ENCODE assay signal across 11 cellular contexts in the genomic region with DNA sequence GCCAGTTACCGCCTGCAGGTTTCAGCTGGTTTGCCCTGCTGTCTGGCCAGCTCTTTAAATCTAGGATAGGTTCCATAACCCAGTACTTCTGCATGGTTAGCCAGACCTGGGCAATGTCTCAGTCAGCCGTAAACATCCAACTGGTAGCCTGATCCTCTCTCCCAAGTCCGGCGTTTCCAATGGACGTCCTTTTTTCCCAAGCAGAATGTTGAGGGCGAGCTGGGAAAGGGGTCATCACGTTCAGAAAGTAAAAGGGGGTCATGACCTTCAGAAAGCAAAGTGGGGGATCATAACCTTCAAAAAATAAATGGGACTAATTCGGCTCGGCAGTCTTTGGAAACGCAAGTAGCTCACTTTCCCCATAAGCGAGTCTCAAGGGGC. TPM values are rescaled to one million over a fixed set of nuclear protein-coding genes. Genes with fewer than 3 reads are reported as not detected.
DNase-seq lines count a peak whose midpoint lies in the region; ATAC-seq and TF ChIP-seq lines count a peak whose summit lies in the region.
"Had no signal": no experiment of that assay in that cellular context is flagged by ENCODE, and none has a peak within 500 bp of the region (broad histone marks: within the 10 kb centered on the region; RNA-seq: fewer than 3 reads in every experiment).

No MANE protein-coding gene starts in this region.

- intact Hi-C loops in left ventricle myocardium inferior (cut with micrococcal nuclease) (no loop called here), Right ventricle myocardium inferior (cut with DNase I) (no loop called here), upper lobe of right lung (cut with DNase I) (no loop called here)

- H3K4me1 ChIP-seq in left ventricle myocardium inferior, result peaks cover 10% of the 10 kb centered on the region
- peaks cover 0 to 6% of the 10 kb centered on the region in 2 donors for H3K4me1 ChIP-seq in lung (ENCODE audit: control insufficient read depth in 2 of 2, insufficient read depth in 2 of 2, low read length in 2 of 2)
- H3K4me1 ChIP-seq in upper lobe of right lung, result no peaks in the 10 kb centered on the region

- ATAC-seq in Right ventricle myocardium inferior, result no peak
- ATAC-seq in activated naive CD8-positive, alpha-beta T cell treated with anti-CD3 and anti-CD28 coated beads, Interleukin-2, amount 50 U/mL, for 24 hours, result no peak
- ATAC-seq in lung (ENCODE audit: insufficient read depth, low FRiP score), result no peak
- ATAC-seq in upper lobe of right lung, result no peak
- no peak for ATAC-seq in GM21576 (IDR thresholded peaks at IDR 0.05; ENCODE audit: unreplicated experiment)
- no peak for ATAC-seq in GM21515 (IDR thresholded peaks at IDR 0.05; ENCODE audit: unreplicated experiment)

- H3K36me3 Mint-ChIP-seq in activated naive CD8-positive, alpha-beta T cell treated with anti-CD3 and anti-CD28 coated beads, Interleukin-2, amount 50 U/mL, for 24 hours (ENCODE audit: low read depth), result no peaks in the 10 kb centered on the region
- H3K36me3 Mint-ChIP-seq: CD4-positive, CD25-positive, alpha-beta regulatory T cell had no signal

- H3K9me3 ChIP-seq in left ventricle myocardium inferior (replicated peaks), result no peaks in the 10 kb centered on the region
- no peaks in the 10 kb centered on the region for H3K9me3 ChIP-seq in lung (ENCODE audit: control insufficient read depth in 2 of 2, insufficient read depth in 1 of 2, low read length in 1 of 2)
- H3K9me3 ChIP-seq in upper lobe of right lung, result no peaks in the 10 kb centered on the region
- H3K9me3 ChIP-seq: neutrophil had no signal

- peak overlapping the region; percentile 62 for H3K4me3 Mint-ChIP-seq in activated naive CD8-positive, alpha-beta T cell treated with anti-CD3 and anti-CD28 coated beads, Interleukin-2, amount 50 U/mL, for 24 hours

- no peak for TF ChIP-seq CTCF in left ventricle myocardium inferior (IDR thresholded peaks at IDR 0.05; ENCODE audit: borderline replicate concordance)
- no peak for TF ChIP-seq CTCF in lung (IDR thresholded peaks at IDR 0.05; ENCODE audit: control extremely low read depth, extremely low read depth)
- no peak for TF ChIP-seq CTCF in upper lobe of right lung (IDR thresholded peaks at IDR 0.05)

- H3K27me3 ChIP-seq in left ventricle myocardium inferior (ENCODE audit: low read depth) (peaks cover 37% of the 10 kb centered on the region), lung (ENCODE audit: control insufficient read depth, insufficient read depth) (no peaks in the 10 kb centered on the region), upper lobe of right lung (no peaks in the 10 kb centered on the region)

- H3K9me3 Mint-ChIP-seq in activated naive CD8-positive, alpha-beta T cell treated with anti-CD3 and anti-CD28 coated beads, Interleukin-2, amount 50 U/mL, for 24 hours, result no peaks in the 10 kb centered on the region

- peak overlapping the region; percentile 70 for H3K4me3 ChIP-seq in left ventricle myocardium inferior
- H3K4me3 ChIP-seq in lung, result peak overlapping the region; percentile 54
- H3K4me3 ChIP-seq in upper lobe of right lung, result peak overlapping the region; percentile 56

- 65 to 70% methylated on average over 11 of the region's 11 CpGs for WGBS in lung, 2 donors

- DNase-seq in left ventricle myocardium inferior, result no peak
- DNase-seq in Right ventricle myocardium inferior (ENCODE audit: missing footprints), result no peak
- no peak for DNase-seq in activated naive CD8-positive, alpha-beta T cell treated with anti-CD3 and anti-CD28 coated beads, Interleukin-2, amount 50 U/mL, for 24 hours
- DNase-seq in lung (ENCODE audit: low spot score), result no peak
- DNase-seq in upper lobe of right lung, result no peak
- DNase-seq in hepatic stellate cell (ENCODE audit: low spot score), result no peak
- DNase-seq: Karpas-422 had no signal

- no peaks in the 10 kb centered on the region for H3K36me3 ChIP-seq in left ventricle myocardium inferior
- H3K36me3 ChIP-seq in lung (ENCODE audit: control insufficient read depth in 2 of 2, insufficient read depth in 2 of 2, low read length in 2 of 2), result no peaks in the 10 kb centered on the region
- no peaks in the 10 kb centered on the region for H3K36me3 ChIP-seq in upper lobe of right lung
- H3K36me3 ChIP-seq: neutrophil had no signal

- H3K27ac ChIP-seq in left ventricle myocardium inferior (replicated peaks) (no peak overlapping the region), lung (ENCODE audit: low read depth in 1 of 2, low read length in 1 of 2) (peak overlapping the region in 1 of 2 donors; percentile 74), upper lobe of right lung (no peak overlapping the region)
- H3K27ac ChIP-seq: neutrophil had no signal

- H3K27ac Mint-ChIP-seq in activated naive CD8-positive, alpha-beta T cell treated with anti-CD3 and anti-CD28 coated beads, Interleukin-2, amount 50 U/mL, for 24 hours, result no peak overlapping the region
- H3K27ac Mint-ChIP-seq: CD4-positive, CD25-positive, alpha-beta regulatory T cell had no signal

- H3K27me3 Mint-ChIP-seq in activated naive CD8-positive, alpha-beta T cell treated with anti-CD3 and anti-CD28 coated beads, Interleukin-2, amount 50 U/mL, for 24 hours, result peaks cover 33% of the 10 kb centered on the region

- peaks cover 4% of the 10 kb centered on the region for H3K4me1 Mint-ChIP-seq in activated naive CD8-positive, alpha-beta T cell treated with anti-CD3 and anti-CD28 coated beads, Interleukin-2, amount 50 U/mL, for 24 hours

RNA-seq across cellular contexts. Expression of a gene that starts 0.4 kb away (rescaled TPM):
- total RNA-seq in left ventricle myocardium inferior (0.69 TPM), Right ventricle myocardium inferior (0.57 TPM), lung (10 to 100 TPM; 19.6 to 25.5 TPM), upper lobe of right lung (36.4 TPM)
- polyA plus RNA-seq in lung, result 10 to 100 TPM; 13.2 to 28.0 TPM
- total RNA-seq: CD4-positive, CD25-positive, alpha-beta regulatory T cell had no signal
- polyA plus RNA-seq: CD4-positive, CD25-positive, alpha-beta regulatory T cell had no signal

RNA-seq across cellular contexts. Expression of a gene that starts 39.1 kb away (rescaled TPM):
- total RNA-seq in left ventricle myocardium inferior (36.5 TPM), Right ventricle myocardium inferior (37.4 TPM), lung (100 to 1,000 TPM; 174 to 392 TPM), upper lobe of right lung (193 TPM)
- polyA plus RNA-seq in lung, result 100 to 1,000 TPM in 1 of 2 donors, 10 to 100 TPM in 1; 90.4 to 202 TPM

Comparison
In these comparisons a context has a peak if more than half of its experiments do, and no peak if none do; other contexts are left out.
1. RNA of a gene that starts 0.4 kb away (total RNA-seq): 36.4 TPM in upper lobe of right lung (single experiment) and 19.6 to 25.5 TPM in lung; 0.69 TPM in left ventricle myocardium inferior (single experiment) and 0.57 TPM in Right ventricle myocardium inferior (single experiment); every median in the first group is over 10 times any median in the second.
2. Peak in every context shown above with its lines, with median percentiles within 50 percentile points of each other: H3K4me3 ChIP-seq.